ENCODE assay signal across 15 cellular contexts in genomic region chr19:15198006-15198356, GRCh38. TPM values are rescaled to one million over a fixed set of nuclear protein-coding genes. Genes with fewer than 3 reads are reported as not detected.
DNase-seq lines count a peak whose midpoint lies in the region; ATAC-seq, FAIRE-seq and TF ChIP-seq lines count a peak whose summit lies in the region.
"Had no signal": no experiment of that assay in that cellular context is flagged by ENCODE, and none has a peak within 500 bp of the region (broad histone marks: within the 10 kb centered on the region; RNA-seq: fewer than 3 reads in every experiment).

No MANE protein-coding gene starts in this region.

- H3K4me2 ChIP-seq in H9 (ENCODE audit: insufficient read depth, insufficient read length, low read length) (no peak overlapping the region), keratinocyte (ENCODE audit: control insufficient read depth, extremely low read depth, insufficient read depth, low read depth, low read length) (peak overlapping the region; percentile 45)

- no peaks in the 10 kb centered on the region for H4K20me1 ChIP-seq in H9 (ENCODE audit: control insufficient read depth, insufficient read depth, insufficient read length)
- H4K20me1 ChIP-seq in keratinocyte (ENCODE audit: control insufficient read depth, extremely low read depth, insufficient read depth, low read length), result no peaks in the 10 kb centered on the region

- H3K4me3 ChIP-seq in SJCRH30 (no peak overlapping the region), keratinocyte (ENCODE audit: control insufficient read depth in 2 of 3, extremely low read depth in 1 of 3, insufficient read depth in 2 of 3, low read depth in 1 of 3, low read length in 3 of 3) (no peak overlapping the region), small intestine (ENCODE audit: low read depth in 1 of 2, low read length in 2 of 2) (no peak overlapping the region)

- TF ChIP-seq CTCF in H9 (conservative IDR thresholded peaks at IDR 0.05), result no peak
- no peak for TF ChIP-seq CTCF in keratinocyte (optimal IDR thresholded peaks at IDR 0.05 in 1 of 3, IDR thresholded peaks at IDR 0.05 in 1 of 3, conservative IDR thresholded peaks at IDR 0.05 in 1 of 3; ENCODE audit: extremely low read depth in 1 of 3, insufficient read depth in 2 of 3, low read length in 3 of 3)

- no peak overlapping the region for H3T11ph ChIP-seq in H9 (ENCODE audit: low read length)

- H3K36me3 ChIP-seq in SJCRH30 (no peaks in the 10 kb centered on the region; the same call in 1 of the 2 replicates), keratinocyte (ENCODE audit: control insufficient read depth in 2 of 2, extremely low read depth in 1 of 2, insufficient read depth in 2 of 2, low read length in 2 of 2) (peaks cover 0 to 1% of the 10 kb centered on the region in 2 experiments), small intestine (ENCODE audit: control insufficient read depth in 2 of 2, insufficient read depth in 2 of 2, low read length in 2 of 2) (no peaks in the 10 kb centered on the region)
- H3K36me3 ChIP-seq: esophagus muscularis mucosa had no signal

- peaks cover 5% of the 10 kb centered on the region for H3K27me3 Mint-ChIP-seq in H9 (ENCODE audit: low read depth)

- no peak overlapping the region for H4K5ac ChIP-seq in H9 (ENCODE audit: insufficient read length, low read depth, low read length)

- H3K79me2 ChIP-seq in H9 (ENCODE audit: insufficient read depth, low read length) (peaks cover 14% of the 10 kb centered on the region; the same call in 1 of the 2 replicates), keratinocyte (ENCODE audit: control insufficient read depth, insufficient read depth, low read length) (no peaks in the 10 kb centered on the region)

- H3K27me3 ChIP-seq in H9 (ENCODE audit: insufficient read depth, low read length) (no peaks in the 10 kb centered on the region), SJCRH30 (no peaks in the 10 kb centered on the region), keratinocyte (ENCODE audit: control insufficient read depth, extremely low read depth, insufficient read depth, low read length) (peaks cover 21% of the 10 kb centered on the region), small intestine (ENCODE audit: control insufficient read depth in 2 of 2, insufficient read depth in 2 of 2, low read length in 2 of 2) (peaks cover 0 to 11% of the 10 kb centered on the region in 2 donors)

- H3K9me3 Mint-ChIP-seq in H9, result no peaks in the 10 kb centered on the region; a peak in 1 of 5 replicates

- WGBS in H9 (ENCODE audit: extremely low coverage, insufficient read length, low lambda C conversion rate), result no CpG with 5 or more reads among the region's 7 CpGs
- 4 to 30% (median 17%) methylated on average over 7 of the region's 7 CpGs for WGBS in small intestine, 3 donors

- H2BK5ac ChIP-seq in H9 (ENCODE audit: insufficient read length, low read length), result no peak overlapping the region

- no peak overlapping the region for H4K91ac ChIP-seq in H9 (ENCODE audit: insufficient read length, low read depth, low read length)

- H3K4me1 ChIP-seq in H9 (ENCODE audit: insufficient read depth, low read length) (peaks cover 6% of the 10 kb centered on the region; the same call in 1 of the 2 replicates), SJCRH30 (peaks cover 18% of the 10 kb centered on the region), keratinocyte (ENCODE audit: control insufficient read depth, extremely low read depth, insufficient read depth, low read length) (peaks cover 16% of the 10 kb centered on the region), small intestine (ENCODE audit: control insufficient read depth in 2 of 2, insufficient read depth in 1 of 2, low read depth in 1 of 2, low read length in 1 of 2) (peaks cover 0 to 4% of the 10 kb centered on the region in 2 donors)

- no peak overlapping the region for H3K18ac ChIP-seq in H9 (ENCODE audit: insufficient read length, low read depth, low read length)

- no peaks in the 10 kb centered on the region for H3K9me1 ChIP-seq in keratinocyte (ENCODE audit: control insufficient read depth, extremely low read depth, insufficient read depth, low read length)

- peaks cover 4% of the 10 kb centered on the region for H3K23me2 ChIP-seq in H9 (ENCODE audit: insufficient read length, low read depth, low read length, poor library complexity, severe bottlenecking)

- H3K23ac ChIP-seq in H9 (ENCODE audit: insufficient read length, low read depth, low read length), result no peak overlapping the region

- H3K9me3 ChIP-seq in H9 (ENCODE audit: control insufficient read depth, low read depth, low read length) (no peaks in the 10 kb centered on the region), SJCRH30 (replicated peaks) (no peaks in the 10 kb centered on the region), keratinocyte (ENCODE audit: control insufficient read depth, low read depth, low read length) (no peaks in the 10 kb centered on the region), small intestine (ENCODE audit: control insufficient read depth, low read depth) (no peaks in the 10 kb centered on the region)
- H3K9me3 ChIP-seq: esophagus muscularis mucosa had no signal

- no peak overlapping the region for H2AK5ac ChIP-seq in H9 (ENCODE audit: insufficient read length, low read length)

- H3K27ac Mint-ChIP-seq in H9, result peak overlapping the region in 2 of 3 experiments; percentile 12 to 52; a peak in 4 of 7 replicates
- H3K27ac Mint-ChIP-seq: T-helper 17 cell had no signal

- H3K27ac ChIP-seq in H9 (ENCODE audit: insufficient read length, low read depth, low read length), result no peak overlapping the region
- H3K27ac ChIP-seq in SJCRH30, result peak overlapping the region; percentile 66
- H3K27ac ChIP-seq in keratinocyte (ENCODE audit: control insufficient read depth, insufficient read depth, low read length), result no peak overlapping the region
- H3K27ac ChIP-seq in small intestine (ENCODE audit: low read depth in 1 of 2, low read length in 1 of 2), result no peak overlapping the region

- in situ Hi-C loops in G401 (cut with HindIII; ENCODE audit: low sequenced_read_pairs), result no loop called here

- no peak overlapping the region for H2BK15ac ChIP-seq in H9 (ENCODE audit: low read depth, low read length)

- no peak for ATAC-seq in GM19467 (IDR thresholded peaks at IDR 0.05; ENCODE audit: unreplicated experiment)
- no peak for ATAC-seq in HG02642 (IDR thresholded peaks at IDR 0.05; ENCODE audit: poor library complexity, unreplicated experiment)
- ATAC-seq: T-helper 17 cell had no signal

- peaks cover 5 to 47% (median 33%) of the 10 kb centered on the region in 3 experiments; a peak in 6 of 7 replicates for H3K36me3 Mint-ChIP-seq in H9 (ENCODE audit: insufficient read depth in 1 of 3, low read depth in 3 of 3)

- DNase-seq in H9 (no peak), SJCRH30 (no peak), keratinocyte (ENCODE audit: low read depth, low spot score) (no peak), small intestine (peak; percentile 47), T1000 (lab: John Stamatoyannopoulos, UW) (no peak), G401 (ENCODE audit: low spot score) (no peak)
- DNase-seq: activated CD4-positive, alpha-beta T cell treated with anti-CD3 and anti-CD28 coated beads, Interleukin-2, amount 50 U/mL, for 4 hours; midbrain; NCI-H2171; T-helper 17 cell had no signal

- no peak overlapping the region for H2BK20ac ChIP-seq in H9 (ENCODE audit: low read depth, low read length, poor library complexity, severe bottlenecking)

- FAIRE-seq in keratinocyte (lab: Jason Lieb, UNC), result no peak
- no peak for FAIRE-seq in small intestine (lab: Jason Lieb, UNC)

- H2AFZ ChIP-seq in H9 (ENCODE audit: low read length) (no peak overlapping the region), keratinocyte (ENCODE audit: control insufficient read depth, low read length) (no peak overlapping the region)

- H2BK12ac ChIP-seq in H9 (ENCODE audit: insufficient read length, low read depth, low read length), result no peak overlapping the region

- H4K8ac ChIP-seq in H9 (replicated peaks; ENCODE audit: insufficient read length, low read depth, low read length), result no peak overlapping the region

- H3K4me3 Mint-ChIP-seq in H9, result peak overlapping the region; percentile 19 to 41; a peak in 4 of 5 replicates
- H3K4me3 Mint-ChIP-seq: T-helper 17 cell had no signal

- H3K4me1 Mint-ChIP-seq in H9, result peaks cover 37% of the 10 kb centered on the region in 2 experiments

- H3K79me1 ChIP-seq in H9 (ENCODE audit: insufficient read depth, low read depth, low read length, poor library complexity, severe bottlenecking), result no peaks in the 10 kb centered on the region

- dilution Hi-C loops in keratinocyte (cut with MboI; ENCODE audit: extremely low pct_ligation_motif_present, low sequenced_read_pairs), result no loop called here

- no peak overlapping the region for H3K56ac ChIP-seq in H9 (ENCODE audit: insufficient read length, low read depth, low read length)

- H3K9ac ChIP-seq in H9 (ENCODE audit: extremely low read depth, insufficient read length, low read length) (no peak overlapping the region), keratinocyte (ENCODE audit: control insufficient read depth, extremely low read depth, insufficient read depth, low read length) (no peak overlapping the region)

- no peak overlapping the region for H2BK120ac ChIP-seq in H9 (ENCODE audit: low read depth, low read length, poor library complexity, severe bottlenecking)

- H3K14ac ChIP-seq in H9 (ENCODE audit: insufficient read depth, low read length), result no peak overlapping the region

- no peak overlapping the region for H3K4ac ChIP-seq in H9 (ENCODE audit: low read depth, low read length)

RNA-seq across cellular contexts. Expression of gene NOTCH3, which starts 2.8 kb away (rescaled TPM):
- total RNA-seq in H9 (2021), result 164 and 165 TPM in 2 replicates
- total RNA-seq in SJCRH30 (2014; rRNA removed; shearing (Covaris generic)), result 43.7 and 48.2 TPM in 2 replicates
- polyA plus RNA-seq in keratinocyte, result 2.5 to 14.9 TPM (median 4.1 TPM) in 3 replicates
- 39.1 TPM for polyA plus RNA-seq in keratinocyte (2011; ENCODE audit: low read depth)
- 1.7 and 3.5 TPM in 2 replicates for polyA plus RNA-seq in keratinocyte (2011; cell fraction: cytosol; rRNA removed)
- polyA plus RNA-seq in keratinocyte (2011; cell fraction: nucleus; rRNA removed), result 29.6 and 36.8 TPM in 2 replicates
- polyA plus RNA-seq in keratinocyte (2012; ENCODE audit: low replicate concordance), result 4.2 and 45.4 TPM in 2 replicates
- 17.6 to 102 TPM (median 31.2 TPM) in 3 replicates for polyA minus RNA-seq in keratinocyte
- 58.3 TPM for polyA minus RNA-seq in keratinocyte (2011; cell fraction: cytosol; rRNA and poly(A)+ RNA removed)
- 138 and 146 TPM in 2 replicates for polyA minus RNA-seq in keratinocyte (2011; cell fraction: nucleus; rRNA and poly(A)+ RNA removed)
- 10 to 100 TPM in 1 of 3 donors, 1 to 10 TPM in 1, under 1 TPM in 1; 0.45 to 15.6 (median 1.9) TPM for polyA plus RNA-seq in small intestine
- 13.5 and 16.4 TPM in 2 replicates for total RNA-seq in G401 (2014; rRNA removed; shearing (Covaris generic))

RNA-seq across cellular contexts. Expression of gene EPHX3, which starts 34.3 kb away (rescaled TPM):
- 26.7 and 27.4 TPM in 2 replicates for total RNA-seq in H9 (2021)
- total RNA-seq in SJCRH30 (2014; rRNA removed; shearing (Covaris generic)), result 0.18 TPM in 1 of 2 replicates, not detected in the other
- 0.33 to 1.2 TPM (median 0.51 TPM) in 3 replicates for polyA plus RNA-seq in keratinocyte
- polyA plus RNA-seq in keratinocyte (2011; ENCODE audit: low read depth), result 5.2 TPM
- 0.27 and 0.40 TPM in 2 replicates for polyA plus RNA-seq in keratinocyte (2011; cell fraction: cytosol; rRNA removed)
- polyA plus RNA-seq in keratinocyte (2011; cell fraction: nucleus; rRNA removed), result 1.7 and 2.1 TPM in 2 replicates
- 0.39 and 16.9 TPM in 2 replicates for polyA plus RNA-seq in keratinocyte (2012; ENCODE audit: low replicate concordance)
- 1.2 to 1.5 TPM (median 1.4 TPM) in 3 replicates for polyA minus RNA-seq in keratinocyte
- not detected for polyA minus RNA-seq in keratinocyte (2011; cell fraction: cytosol; rRNA and poly(A)+ RNA removed)
- polyA minus RNA-seq in keratinocyte (2011; cell fraction: nucleus; rRNA and poly(A)+ RNA removed), result 0.93 and 1.1 TPM in 2 replicates
- polyA plus RNA-seq in small intestine, result under 1 TPM in 1 of 3 donors, not detected in 2; 0.76 TPM
- total RNA-seq in G401 (2014; rRNA removed; shearing (Covaris generic)), result not detected in 2 replicates
- total RNA-seq: LHCN-M2, T-helper 17 cell, temporal lobe had no signal

Comparison
In these comparisons a context has a peak if more than half of its experiments do, and no peak if none do; other contexts are left out.
1. RNA of gene EPHX3, which starts 34.3 kb away (total RNA-seq): 26.7 to 27.4 TPM in H9; 0.18 TPM in SJCRH30 and not detected in G401; every median in the first group is over 10 times any median in the second.